ENCODE assay signal across 1 cellular context in genomic region chrX:475926-476723, GRCh38.
TF ChIP-seq lines count a peak whose summit lies in the region.

No MANE protein-coding gene starts in this region.

TF ChIP-seq in HCT116, 20 proteins besides CTCF, POLR2A, EP300 and RAD21 (continued from another document):
- no peak for TF ChIP-seq REST (IDR thresholded peaks at IDR 0.05; ENCODE audit: low read depth)
- TF ChIP-seq ZBTB33 (IDR thresholded peaks at IDR 0.05; ENCODE audit: extremely low read depth, insufficient replicate concordance, low read length): no peak
